ENCODE assay signal across 8 cellular contexts in genomic region chr20:3071610-3072529, GRCh38. TPM values are rescaled to one million over a fixed set of nuclear protein-coding genes. Genes with fewer than 3 reads are reported as not detected.
DNase-seq lines count a peak whose midpoint lies in the region; FAIRE-seq and TF ChIP-seq lines count a peak whose summit lies in the region.

OXT (plus strand) TSS chr20:3071620; CDS start chr20:3071656, 36 bp downstream.

- no peaks in the 10 kb centered on the region for H3K9me3 Mint-ChIP-seq in nephron

- no peaks in the 10 kb centered on the region for H3K9me3 ChIP-seq in stomach

- CTCF ChIA-PET in BJ (lab: Yijun Ruan, JAX), result interaction anchor here (3.5 kb wide), 1 partner anchor 18 kb away, joined by 15 read pairs; no protein-coding TSS in a partner anchor

- H3K4me3 ChIP-seq in BJ (ENCODE audit: low read depth, low read length), result peak within 1 kb of the TSS; percentile 41
- H3K4me3 ChIP-seq in stomach, result peak within 1 kb of the TSS; percentile 48 to 60 (median 52)

- H3K27me3 ChIP-seq in BJ (ENCODE audit: control insufficient read depth, insufficient read depth, low read length), result peaks cover 8% of the 10 kb centered on the region
- peaks cover 5 to 42% (median 21%) of the 10 kb centered on the region in 3 donors for H3K27me3 ChIP-seq in stomach

- peaks cover 10 to 16% (median 14%) of the 10 kb centered on the region in 4 donors for H3K4me1 ChIP-seq in stomach

- no peaks in the 10 kb centered on the region for H3K36me3 Mint-ChIP-seq in nephron (ENCODE audit: low read depth)

- TF ChIP-seq EP300 in stomach (IDR thresholded peaks at IDR 0.05), result no peak

- TF ChIP-seq POLR2A in stomach (IDR thresholded peaks at IDR 0.05) (no peak), GM12892 (IDR thresholded peaks at IDR 0.05; ENCODE audit: low read depth, low read length) (no peak), GM12891 (IDR thresholded peaks at IDR 0.05; ENCODE audit: low read depth, low read length) (no peak)

- FAIRE-seq in GM12892 (lab: Jason Lieb, UNC), result no peak
- no peak for FAIRE-seq in GM12891 (lab: Jason Lieb, UNC)

- TF ChIP-seq CTCF in BJ (IDR thresholded peaks at IDR 0.05; ENCODE audit: insufficient read depth, low read depth, low read length) (no peak), nephron (IDR thresholded peaks at IDR 0.05; ENCODE audit: unreplicated experiment in 3 of 3) (no peak), stomach (IDR thresholded peaks at IDR 0.05) (no peak)

- H3K4me1 Mint-ChIP-seq in nephron, result no peaks in the 10 kb centered on the region

- H3K27ac Mint-ChIP-seq in nephron, result no peak within 1 kb of the TSS

- POLR2A ChIA-PET in BJ (lab: Charles Lee), result no interaction called here

- intact Hi-C loops in stomach (cut with DNase I; ENCODE audit: low total_unique reads), result no loop called here

- H3K27me3 Mint-ChIP-seq in nephron (ENCODE audit: low read depth), result peaks cover 59% of the 10 kb centered on the region

- DNase-seq in BJ (ENCODE audit: low read depth) (no peak), ecto neural progenitor cell (ENCODE audit: low spot score) (peak; percentile 67), stomach (no peak), NCI-H524 (lab: John Stamatoyannopoulos, UW) (no peak), GM12892 (ENCODE audit: insufficient read length) (no peak), GM12891 (ENCODE audit: insufficient read length, low spot score) (no peak)
- DNase-seq in activated CD4-positive, alpha-beta T cell treated with anti-CD3 and anti-CD28 coated beads for 48 hours, result peak; percentile 77

- H3K27ac ChIP-seq in stomach, result peak within 1 kb of the TSS in 1 of 5 donors; percentile 29

- H3K36me3 ChIP-seq in BJ (ENCODE audit: control insufficient read depth, insufficient read depth, low read length) (no peaks in the 10 kb centered on the region), stomach (no peaks in the 10 kb centered on the region)

- H3K4me3 Mint-ChIP-seq in nephron, result peak within 1 kb of the TSS; percentile 68 to 74 (median 73)

- WGBS in stomach, 5 donors, result 7 to 63% (median 13%) methylated on average over 10 to 95 of the region's 95 CpGs

TF ChIP-seq in GM12891, 5 proteins besides CTCF, POLR2A, EP300 and RAD21:
- no peak for TF ChIP-seq POLR2AphosphoS5 (IDR thresholded peaks at IDR 0.05; ENCODE audit: low read depth, low read length)
- no peak for TF ChIP-seq POU2F2 (IDR thresholded peaks at IDR 0.05; ENCODE audit: low read depth, low read length)
- no peak for TF ChIP-seq PAX5 (IDR thresholded peaks at IDR 0.05; ENCODE audit: insufficient read depth, low read length, severe bottlenecking)
- TF ChIP-seq TAF1 (IDR thresholded peaks at IDR 0.05; ENCODE audit: low read depth, low read length), result no peak
- TF ChIP-seq SPI1 (IDR thresholded peaks at IDR 0.05; ENCODE audit: low read depth, low read length), result no peak
TF ChIP-seq in GM12891: peak in this region for 0.

RNA-seq across cellular contexts. Expression of gene OXT, which starts in this region (rescaled TPM):
- polyA plus RNA-seq in BJ (2011; rRNA removed) (not detected in 2 replicates), stomach (under 1 TPM in 1 of 3 donors, not detected in 2; 0.45 TPM)
- polyA minus RNA-seq in BJ (2011; rRNA and poly(A)+ RNA removed), result not detected in 2 replicates
- total RNA-seq in stomach, result not detected
- polyA plus RNA-seq in GM12892 (2012; ENCODE audit: missing spikeins), result not detected
- not detected for polyA plus RNA-seq in GM12891 (2012; ENCODE audit: low read depth, missing spikeins)

Comparison
In these comparisons a context has a peak if more than half of its experiments do, and no peak if none do; other contexts are left out.
1. DNase-seq: peak in activated CD4-positive, alpha-beta T cell treated with anti-CD3 and anti-CD28 coated beads for 48 hours (single experiment) and ecto neural progenitor cell (single experiment); none in BJ (single experiment), stomach (single experiment), NCI-H524 (0 of 2), GM12892 (single experiment) and GM12891 (single experiment).